In genomic region chr11:134444160-134445108, GRCh38 we compare ENCODE assay signal across 9 cellular contexts. TPM values are rescaled to one million over a fixed set of nuclear protein-coding genes. Genes with fewer than 3 reads are reported as not detected.
DNase-seq lines count a peak whose midpoint lies in the region; ATAC-seq, FAIRE-seq and TF ChIP-seq lines count a peak whose summit lies in the region.
"Not testable (repeated sequence)": the region's sequence is repeated elsewhere in the genome, so short reads cannot be mapped to it uniquely, and the experiment has no call there.
"Had no signal": no experiment of that assay in that cellular context is flagged by ENCODE, and none has a peak within 500 bp of the region (broad histone marks: within the 10 kb centered on the region; RNA-seq: fewer than 3 reads in every experiment).

No MANE protein-coding gene starts in this region.

- H3K27ac Mint-ChIP-seq in stimulated activated effector memory CD8-positive, alpha-beta T cell treated with anti-CD3 and anti-CD28 coated beads, Interleukin-12 subunit alpha, Interleukin-12 subunit beta, amount 100 ng/mL, for 72 hours = not testable (repeated sequence)

- not testable (repeated sequence) for BruUV-seq in A673 (replicated peaks; lab: Mats Ljungman, UMichigan)

- not testable (repeated sequence) for H3K9me3 ChIP-seq in A673 (ENCODE audit: low read depth, low read length, poor library complexity, severe bottlenecking); HEK293 (ENCODE audit: control insufficient read depth, insufficient read depth, low read depth, low read length)

- H3K4me3 Mint-ChIP-seq in stimulated activated effector memory CD8-positive, alpha-beta T cell treated with anti-CD3 and anti-CD28 coated beads, Interleukin-12 subunit alpha, Interleukin-12 subunit beta, amount 100 ng/mL, for 72 hours = not testable (repeated sequence)

- POLR2A ChIA-PET in A673 (lab: Charles Lee; ENCODE audit: low non-redundant PET); HEK293 (lab: Yijun Ruan, JAX): not testable (repeated sequence)

- intact Hi-C loops in A673 (cut with micrococcal nuclease; ENCODE audit: unreplicated experiment) = not testable (repeated sequence)

- not testable (repeated sequence) for H3K36me3 Mint-ChIP-seq in stimulated activated effector memory CD8-positive, alpha-beta T cell treated with anti-CD3 and anti-CD28 coated beads, Interleukin-12 subunit alpha, Interleukin-12 subunit beta, amount 100 ng/mL, for 72 hours

- CTCF ChIA-PET in A673 (lab: Charles Lee); HEK293 (lab: Yijun Ruan, JAX): not testable (repeated sequence)

- peak; percentile 87 for FAIRE-seq in bronchial epithelial cell (lab: Jason Lieb, UNC)

- H3K27me3 ChIP-seq in A673 (replicated peaks; ENCODE audit: insufficient read depth, low read depth, low read length, poor library complexity); bronchial epithelial cell (ENCODE audit: control insufficient read depth, insufficient read depth, low read length): not testable (repeated sequence)

- H3K4me1 ChIP-seq in A673 (ENCODE audit: insufficient read depth, low read length, poor library complexity, severe bottlenecking); HEK293 (ENCODE audit: control insufficient read depth, insufficient read depth, low read length): not testable (repeated sequence)

- not testable (repeated sequence) for H3K27ac ChIP-seq in A673 (ENCODE audit: low read depth, low read length, poor library complexity, severe bottlenecking); HEK293 (ENCODE audit: extremely low read depth, low read depth, low read length)

- not testable (repeated sequence) for TF ChIP-seq CTCF in A673 (conservative IDR thresholded peaks at IDR 0.05; ENCODE audit: low read depth, low read length); HEK293 (tag by site-specific recombination; IDR thresholded peaks at IDR 0.05); bronchial epithelial cell (IDR thresholded peaks at IDR 0.05; ENCODE audit: insufficient read depth, low read length, severe bottlenecking)

- ATAC-seq in stimulated activated effector memory CD8-positive, alpha-beta T cell treated with anti-CD3 and anti-CD28 coated beads, Interleukin-12 subunit alpha, Interleukin-12 subunit beta, amount 100 ng/mL, for 72 hours = peak; percentile 60

- H3K4me1 Mint-ChIP-seq in stimulated activated effector memory CD8-positive, alpha-beta T cell treated with anti-CD3 and anti-CD28 coated beads, Interleukin-12 subunit alpha, Interleukin-12 subunit beta, amount 100 ng/mL, for 72 hours = peaks cover 19% of the 10 kb centered on the region

- DNase-seq in A673 (ENCODE audit: low spot score) (peak; percentile 7), OCI-M1 (lab: John Stamatoyannopoulos, UW) (peak; percentile 19), kidney tubule cell (ENCODE audit: low spot score) (peak; percentile 4)
- peak; percentile 15 for DNase-seq in activated CD4-positive, alpha-beta T cell treated with anti-CD3 and anti-CD28 coated beads for 48 hours
- peak; percentile 6 for DNase-seq in activated naive CD4-positive, alpha-beta T cell treated with Interleukin-2 at 50 U/mL for 16 hours
- not testable (repeated sequence) for DNase-seq in bronchial epithelial cell (ENCODE audit: low read depth); stimulated activated effector memory CD8-positive, alpha-beta T cell treated with anti-CD3 and anti-CD28 coated beads, Interleukin-12 subunit alpha, Interleukin-12 subunit beta, amount 100 ng/mL, for 72 hours (ENCODE audit: low spot score in 2 of 2)

- H3K4me3 ChIP-seq in A673 (ENCODE audit: low read depth, low read length, poor library complexity, severe bottlenecking); HEK293 (ENCODE audit: low read depth, low read length); bronchial epithelial cell (ENCODE audit: low read depth, low read length): not testable (repeated sequence)

- H3K36me3 ChIP-seq in A673 (ENCODE audit: insufficient read depth, low read length, poor library complexity, severe bottlenecking); HEK293 (ENCODE audit: control insufficient read depth in 2 of 2, insufficient read depth in 1 of 2, low read length in 2 of 2); bronchial epithelial cell (ENCODE audit: control insufficient read depth, insufficient read depth, low read length): not testable (repeated sequence)

- H3K9me3 Mint-ChIP-seq in stimulated activated effector memory CD8-positive, alpha-beta T cell treated with anti-CD3 and anti-CD28 coated beads, Interleukin-12 subunit alpha, Interleukin-12 subunit beta, amount 100 ng/mL, for 72 hours = not testable (repeated sequence)

TF ChIP-seq in HEK293, 187 proteins besides CTCF, POLR2A, EP300 and RAD21:
- TF ChIP-seq WT1 (tag by site-specific recombination; IDR thresholded peaks at IDR 0.05) (0 out of 2 replicates have a peak, but pooled peaks have one; percentile 43), GLIS1 (tag by site-specific recombination; IDR thresholded peaks at IDR 0.05) (peak; percentile 88)

RNA-seq across cellular contexts. Expression of gene B3GAT1, which starts 32.4 kb away (rescaled TPM):
- total RNA-seq in A673 (2021) (3.7 and 5.5 TPM in 2 replicates), bronchial epithelial cell (under 0.01 TPM in 1 of 2 replicates, not detected in the other)
- total RNA-seq: HepG2 had no signal
